10 cellular contexts compared by ENCODE assay signal in the genomic region with DNA sequence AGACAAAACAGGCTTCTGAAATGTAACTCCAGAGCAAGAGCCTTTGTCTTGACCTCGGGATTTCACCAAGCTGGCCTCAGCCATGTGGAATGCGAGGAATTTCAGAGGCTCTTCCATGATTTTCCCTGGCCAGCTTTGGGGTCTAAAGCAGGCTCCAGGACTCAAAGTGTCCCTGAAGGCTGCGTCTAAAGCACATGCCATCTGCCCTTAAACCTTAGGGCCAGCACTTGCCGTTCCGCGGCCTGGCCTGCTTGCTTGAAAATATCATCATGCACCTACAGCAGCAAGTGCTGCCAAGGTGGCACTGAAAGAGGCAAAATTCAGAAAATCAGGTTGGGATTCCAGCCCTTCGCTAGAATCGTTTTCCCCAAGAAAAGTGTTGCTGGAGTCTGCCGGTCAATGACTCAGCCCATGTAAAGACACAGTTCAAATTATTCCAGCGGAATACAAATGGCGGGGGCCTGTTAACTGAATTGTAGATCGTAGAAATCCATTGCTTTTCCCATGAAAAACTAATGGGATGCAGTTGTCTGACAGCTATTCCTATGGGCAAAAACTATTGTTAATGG.
DNase-seq lines count a peak whose midpoint lies in the region; ATAC-seq and TF ChIP-seq lines count a peak whose summit lies in the region.
"Had no signal": no experiment of that assay in that cellular context is flagged by ENCODE, and none has a peak within 500 bp of the region (broad histone marks: within the 10 kb centered on the region; RNA-seq: fewer than 3 reads in every experiment).

No MANE protein-coding gene starts in this region.

- H3K27ac Mint-ChIP-seq in chondrocyte (ENCODE audit: unreplicated experiment): peak overlapping the region; percentile 89
- peak overlapping the region; percentile 23 for H3K27ac Mint-ChIP-seq in stimulated activated effector memory CD8-positive, alpha-beta T cell treated with anti-CD3 and anti-CD28 coated beads, Interleukin-12 subunit alpha, Interleukin-12 subunit beta, amount 100 ng/mL, for 72 hours

- H3K9me3 Mint-ChIP-seq in chondrocyte (ENCODE audit: low read depth): no peaks in the 10 kb centered on the region
- no peaks in the 10 kb centered on the region for H3K9me3 Mint-ChIP-seq in stimulated activated effector memory CD8-positive, alpha-beta T cell treated with anti-CD3 and anti-CD28 coated beads, Interleukin-12 subunit alpha, Interleukin-12 subunit beta, amount 100 ng/mL, for 72 hours
- H3K9me3 Mint-ChIP-seq: naive thymus-derived CD4-positive, alpha-beta T cell had no signal

- H3K4me3 Mint-ChIP-seq in chondrocyte (ENCODE audit: unreplicated experiment): peak overlapping the region; percentile 27
- no peak overlapping the region for H3K4me3 Mint-ChIP-seq in stimulated activated effector memory CD8-positive, alpha-beta T cell treated with anti-CD3 and anti-CD28 coated beads, Interleukin-12 subunit alpha, Interleukin-12 subunit beta, amount 100 ng/mL, for 72 hours
- H3K4me3 Mint-ChIP-seq: naive thymus-derived CD4-positive, alpha-beta T cell had no signal

- TF ChIP-seq CTCF in chondrocyte (IDR thresholded peaks at IDR 0.05): no peak

- peaks cover 14% of the 10 kb centered on the region for H3K4me1 ChIP-seq in iPS-18a (ENCODE audit: control insufficient read depth, low read depth, low read length)

- H3K4me3 ChIP-seq in iPS-18a (ENCODE audit: low read length): no peak overlapping the region

- no peak for ATAC-seq in stimulated activated effector memory CD8-positive, alpha-beta T cell treated with anti-CD3 and anti-CD28 coated beads, Interleukin-12 subunit alpha, Interleukin-12 subunit beta, amount 100 ng/mL, for 72 hours
- ATAC-seq in HG02938 (IDR thresholded peaks at IDR 0.05; ENCODE audit: unreplicated experiment): no peak
- ATAC-seq: naive thymus-derived CD4-positive, alpha-beta T cell had no signal

- peak overlapping the region; percentile 39 for H3K9ac ChIP-seq in iPS-18a (ENCODE audit: low read length)

- no peaks in the 10 kb centered on the region for H3K9me3 ChIP-seq in iPS-18a (ENCODE audit: control insufficient read depth, low read depth, low read length)

- H3K27me3 Mint-ChIP-seq in chondrocyte (ENCODE audit: low read depth): no peaks in the 10 kb centered on the region
- H3K27me3 Mint-ChIP-seq: naive thymus-derived CD4-positive, alpha-beta T cell had no signal

- peaks cover 47% of the 10 kb centered on the region for H3K4me1 Mint-ChIP-seq in chondrocyte (ENCODE audit: low read depth)
- peaks cover 39% of the 10 kb centered on the region for H3K4me1 Mint-ChIP-seq in stimulated activated effector memory CD8-positive, alpha-beta T cell treated with anti-CD3 and anti-CD28 coated beads, Interleukin-12 subunit alpha, Interleukin-12 subunit beta, amount 100 ng/mL, for 72 hours

- H3K36me3 ChIP-seq in iPS-18a (ENCODE audit: control insufficient read depth, low read depth, low read length): no peaks in the 10 kb centered on the region

- DNase-seq in HS-27A (ENCODE audit: low read depth) (peak; percentile 69), chondrocyte (ENCODE audit: low spot score) (no peak), SW480 (ENCODE audit: low spot score) (no peak), SIG-M5 (lab: John Stamatoyannopoulos, UW) (no peak), HuH-7 (ENCODE audit: low spot score) (no peak)
- no peak for DNase-seq in stimulated activated effector memory CD8-positive, alpha-beta T cell treated with anti-CD3 and anti-CD28 coated beads, Interleukin-12 subunit alpha, Interleukin-12 subunit beta, amount 100 ng/mL, for 72 hours (ENCODE audit: low spot score in 2 of 2)
- DNase-seq: amniotic stem cell; naive thymus-derived CD4-positive, alpha-beta T cell had no signal

- H3K27ac ChIP-seq in iPS-18a (ENCODE audit: low read length): no peak overlapping the region

- peaks cover 2% of the 10 kb centered on the region for H3K36me3 Mint-ChIP-seq in chondrocyte (ENCODE audit: low read depth)
- H3K36me3 Mint-ChIP-seq in stimulated activated effector memory CD8-positive, alpha-beta T cell treated with anti-CD3 and anti-CD28 coated beads, Interleukin-12 subunit alpha, Interleukin-12 subunit beta, amount 100 ng/mL, for 72 hours: no peaks in the 10 kb centered on the region

- no peaks in the 10 kb centered on the region for H3K27me3 ChIP-seq in iPS-18a (ENCODE audit: control insufficient read depth, insufficient read depth, low read length)
